Comparison of ENCODE assay signal across 18 cellular contexts in genomic region chrX:154441984-154442707, GRCh38. TPM values are rescaled to one million over a fixed set of nuclear protein-coding genes. Genes with fewer than 3 reads are reported as not detected.
DNase-seq lines count a peak whose midpoint lies in the region; TF ChIP-seq lines count a peak whose summit lies in the region.
"Had no signal": no experiment of that assay in that cellular context is flagged by ENCODE, and none has a peak within 500 bp of the region (broad histone marks: within the 10 kb centered on the region; RNA-seq: fewer than 3 reads in every experiment).

No MANE protein-coding gene starts in this region.

- POLR2A ChIA-PET in activated CD4-positive, alpha-beta memory T cell treated with anti-CD3 and anti-CD28 coated beads for 36 hours (lab: Charles Lee), result interaction anchor here (1.5 kb wide), 1 partner anchor 44 kb away, joined by 3 read pairs; the partner anchor contains the start of gene RPL10

- no peak overlapping the region for H3K23ac ChIP-seq in mesenchymal stem cell (ENCODE audit: low read length in 2 of 2)

- TF ChIP-seq CTCF in tibial artery (IDR thresholded peaks at IDR 0.05), result no peak

- no peak overlapping the region for H3K14ac ChIP-seq in mesenchymal stem cell (ENCODE audit: low read length in 2 of 2)

- H3K9me3 ChIP-seq in mesenchymal stem cell (ENCODE audit: control insufficient read depth, low read length) (no peaks in the 10 kb centered on the region), tibial artery (no peaks in the 10 kb centered on the region)
- H3K9me3 ChIP-seq: Peyer's patch, uterus had no signal

- H3K18ac ChIP-seq in mesenchymal stem cell (ENCODE audit: low read depth in 1 of 2, low read length in 2 of 2), result no peak overlapping the region

- no peak overlapping the region for H3K4me2 ChIP-seq in mesenchymal stem cell (ENCODE audit: low read length, poor library complexity, severe bottlenecking)
- H3K4me2 ChIP-seq: hepatocyte had no signal

- H3K4me1 ChIP-seq in mesenchymal stem cell (ENCODE audit: control insufficient read depth, insufficient read depth, low read depth, low read length) (peaks cover 33% of the 10 kb centered on the region), tibial artery (peaks cover 0 to 36% (median 25%) of the 10 kb centered on the region in 4 donors)

- peak overlapping the region; percentile 15 for H4K8ac ChIP-seq in mesenchymal stem cell (ENCODE audit: low read length)

- H3K27ac ChIP-seq in mesenchymal stem cell (ENCODE audit: low read length, poor library complexity, severe bottlenecking) (no peak overlapping the region), tibial artery (no peak overlapping the region)
- H3K27ac ChIP-seq: hepatocyte, Peyer's patch, WERI-Rb-1 had no signal

- DNase-seq in COLO668 (lab: John Stamatoyannopoulos, UW; ENCODE audit: unreplicated experiment) (peak; percentile 11), mesenchymal stem cell (no peak), kidney glomerular epithelial cell (lab: John Stamatoyannopoulos, UW) (no peak), tibial artery (no peak), HuH-7.5 (ENCODE audit: low spot score) (no peak)
- DNase-seq in activated CD4-positive, alpha-beta memory T cell treated with anti-CD3 and anti-CD28 coated beads for 36 hours, result no peak
- DNase-seq: activated naive CD4-positive, alpha-beta T cell; DMS153; GM23248; left colon; NCI-H2081 treated with DMSO at 0.1 percent for 48 hours; NCI-H69; Peyer's patch; stimulated activated CD4-positive, alpha-beta T cell treated with anti-CD3 and anti-CD28 coated beads, Interleukin-12 subunit alpha, Interleukin-12 subunit beta, amount 100 ng/mL, for 4 hours; stimulated activated naive CD8-positive, alpha-beta T cell treated with anti-CD3 and anti-CD28 coated beads, Interleukin-15, amount 100 ng/mL, for 72 hours; uterus; WERI-Rb-1 had no signal

- H4K91ac ChIP-seq in mesenchymal stem cell (ENCODE audit: low read length), result no peak overlapping the region

- H3K4me1 Mint-ChIP-seq in activated CD4-positive, alpha-beta memory T cell treated with anti-CD3 and anti-CD28 coated beads for 36 hours (ENCODE audit: low read depth), result peaks cover 28% of the 10 kb centered on the region

- no peak overlapping the region for H3K9ac ChIP-seq in mesenchymal stem cell (ENCODE audit: low read length)
- H3K9ac ChIP-seq: GM23248 had no signal

- 95% methylated on average over 20 of the region's 21 CpGs for WGBS in mesenchymal stem cell

- peaks cover 8% of the 10 kb centered on the region for H3K79me1 ChIP-seq in mesenchymal stem cell (replicated peaks; ENCODE audit: low read length, poor library complexity, severe bottlenecking)

- no peaks in the 10 kb centered on the region for H3K27me3 Mint-ChIP-seq in activated CD4-positive, alpha-beta memory T cell treated with anti-CD3 and anti-CD28 coated beads for 36 hours
- H3K27me3 Mint-ChIP-seq: stimulated activated naive CD8-positive, alpha-beta T cell treated with anti-CD3 and anti-CD28 coated beads, Interleukin-15, amount 100 ng/mL, for 72 hours had no signal

- no peak overlapping the region for H2BK120ac ChIP-seq in mesenchymal stem cell (ENCODE audit: low read depth, low read length)

- intact Hi-C loops in activated CD4-positive, alpha-beta memory T cell treated with anti-CD3 and anti-CD28 coated beads for 36 hours (cut with micrococcal nuclease), result loop anchor here (5.0 kb wide), 1 partner anchor 35 kb away; the partner anchor contains the start of gene LAGE3
- intact Hi-C loops in tibial artery (cut with DNase I; ENCODE audit: low total_unique reads), result no loop called here

- H3K4me3 ChIP-seq in mesenchymal stem cell (ENCODE audit: insufficient read depth in 1 of 2, low read depth in 1 of 2, low read length in 2 of 2), result no peak overlapping the region
- H3K4me3 ChIP-seq in tibial artery, result no peak overlapping the region
- H3K4me3 ChIP-seq: GM23248, hepatocyte, Peyer's patch, uterus had no signal

- CTCF ChIA-PET in activated CD4-positive, alpha-beta memory T cell treated with anti-CD3 and anti-CD28 coated beads for 36 hours (lab: Charles Lee), result no interaction called here

- H3K27me3 ChIP-seq in mesenchymal stem cell (ENCODE audit: control insufficient read depth in 1 of 2, insufficient read depth in 1 of 2, low read length in 2 of 2) (no peaks in the 10 kb centered on the region), tibial artery (no peaks in the 10 kb centered on the region)
- H3K27me3 ChIP-seq: hepatocyte, Peyer's patch, uterus had no signal

- H2BK12ac ChIP-seq in mesenchymal stem cell (ENCODE audit: low read length in 2 of 2), result no peak overlapping the region

- peaks cover 42 to 65% of the 10 kb centered on the region in 2 experiments for H3K36me3 ChIP-seq in mesenchymal stem cell (ENCODE audit: control insufficient read depth in 1 of 2, insufficient read depth in 2 of 2, low read depth in 1 of 2, low read length in 2 of 2)
- peaks cover 4 to 26% (median 17%) of the 10 kb centered on the region in 3 donors for H3K36me3 ChIP-seq in tibial artery
- H3K36me3 ChIP-seq: uterus had no signal

- no peaks in the 10 kb centered on the region for H3K9me3 Mint-ChIP-seq in activated CD4-positive, alpha-beta memory T cell treated with anti-CD3 and anti-CD28 coated beads for 36 hours
- H3K9me3 Mint-ChIP-seq: stimulated activated naive CD8-positive, alpha-beta T cell treated with anti-CD3 and anti-CD28 coated beads, Interleukin-15, amount 100 ng/mL, for 72 hours had no signal

- no peak overlapping the region for H2BK15ac ChIP-seq in mesenchymal stem cell (ENCODE audit: low read depth, poor library complexity, severe bottlenecking)

- no peak overlapping the region for H3K4me3 Mint-ChIP-seq in activated CD4-positive, alpha-beta memory T cell treated with anti-CD3 and anti-CD28 coated beads for 36 hours

- H3K4ac ChIP-seq in mesenchymal stem cell (ENCODE audit: low read depth in 1 of 2, low read length in 2 of 2), result no peak overlapping the region

- no peak overlapping the region for H2BK5ac ChIP-seq in mesenchymal stem cell (ENCODE audit: low read depth, low read length, poor library complexity, severe bottlenecking)

- no peak overlapping the region for H2AFZ ChIP-seq in mesenchymal stem cell (ENCODE audit: low read depth, low read length)
- H2AFZ ChIP-seq: GM23248, hepatocyte had no signal

- peak overlapping the region; percentile 38 for H3K27ac Mint-ChIP-seq in activated CD4-positive, alpha-beta memory T cell treated with anti-CD3 and anti-CD28 coated beads for 36 hours
- H3K27ac Mint-ChIP-seq: stimulated activated naive CD8-positive, alpha-beta T cell treated with anti-CD3 and anti-CD28 coated beads, Interleukin-15, amount 100 ng/mL, for 72 hours had no signal

- no peak overlapping the region for H2AK5ac ChIP-seq in mesenchymal stem cell (ENCODE audit: low read length, severe bottlenecking)

- H3K36me3 Mint-ChIP-seq in activated CD4-positive, alpha-beta memory T cell treated with anti-CD3 and anti-CD28 coated beads for 36 hours, result peaks cover 24% of the 10 kb centered on the region

RNA-seq across cellular contexts. Expression of gene FAM50A, which starts 1.8 kb away (rescaled TPM):
- 10 to 100 TPM; 61.1 to 61.9 TPM for total RNA-seq in activated CD4-positive, alpha-beta memory T cell treated with anti-CD3 and anti-CD28 coated beads for 36 hours
- 129 TPM for polyA plus RNA-seq in mesenchymal stem cell (2013, experiment 1 of 2)
- polyA plus RNA-seq in mesenchymal stem cell (2013, experiment 2 of 2), result 129 TPM

RNA-seq across cellular contexts. Expression of gene GDI1, which starts 5.2 kb away (rescaled TPM):
- total RNA-seq in activated CD4-positive, alpha-beta memory T cell treated with anti-CD3 and anti-CD28 coated beads for 36 hours, result 100 to 1,000 TPM; 119 to 121 TPM
- polyA plus RNA-seq in mesenchymal stem cell (2013, experiment 1 of 2), result 109 TPM
- 102 TPM for polyA plus RNA-seq in mesenchymal stem cell (2013, experiment 2 of 2)

RNA-seq across cellular contexts. Expression of gene ATP6AP1, which starts 13.7 kb away (rescaled TPM):
- 10 to 100 TPM; 30.8 to 31.6 TPM for total RNA-seq in activated CD4-positive, alpha-beta memory T cell treated with anti-CD3 and anti-CD28 coated beads for 36 hours
- polyA plus RNA-seq in mesenchymal stem cell (2013, experiment 1 of 2), result 157 TPM
- 156 TPM for polyA plus RNA-seq in mesenchymal stem cell (2013, experiment 2 of 2)

RNA-seq across cellular contexts. Expression of gene PLXNA3, which starts 15.9 kb away (rescaled TPM):
- 10 to 100 TPM; 33.7 to 35.2 TPM for total RNA-seq in activated CD4-positive, alpha-beta memory T cell treated with anti-CD3 and anti-CD28 coated beads for 36 hours
- 50.5 TPM for polyA plus RNA-seq in mesenchymal stem cell (2013, experiment 1 of 2)
- polyA plus RNA-seq in mesenchymal stem cell (2013, experiment 2 of 2), result 47.0 TPM

RNA-seq across cellular contexts. Expression of gene TAFAZZIN, which starts 30.8 kb away (rescaled TPM):
- total RNA-seq in activated CD4-positive, alpha-beta memory T cell treated with anti-CD3 and anti-CD28 coated beads for 36 hours, result 10 to 100 TPM; 58.6 to 66.4 TPM
- polyA plus RNA-seq in mesenchymal stem cell (2013, experiment 1 of 2), result 15.9 TPM
- 14.1 TPM for polyA plus RNA-seq in mesenchymal stem cell (2013, experiment 2 of 2)
